In genomic region chr12:94616217-94616729, GRCh38 we compare ENCODE assay signal across 9 cellular contexts. TPM values are rescaled to one million over a fixed set of nuclear protein-coding genes. Genes with fewer than 3 reads are reported as not detected.
DNase-seq lines count a peak whose midpoint lies in the region; ATAC-seq, FAIRE-seq and TF ChIP-seq lines count a peak whose summit lies in the region.
"Had no signal": no experiment of that assay in that cellular context is flagged by ENCODE, and none has a peak within 500 bp of the region (broad histone marks: within the 10 kb centered on the region; RNA-seq: fewer than 3 reads in every experiment).

No MANE protein-coding gene starts in this region.

- H3K9ac ChIP-seq in mesendoderm (ENCODE audit: low read length): no peak overlapping the region

- H3K79me1 ChIP-seq in mesendoderm (ENCODE audit: low read length): no peaks in the 10 kb centered on the region

- H3K9me3 ChIP-seq in tibial nerve: no peaks in the 10 kb centered on the region

- H3K4me3 ChIP-seq in mesendoderm (ENCODE audit: low read length): no peak overlapping the region
- H3K4me3 ChIP-seq in tibial nerve: peak overlapping the region in 3 of 4 donors; percentile 9 to 28 (median 9)

- no CpG with 5 or more reads among the region's 11 CpGs for WGBS in mesendoderm (ENCODE audit: extremely low coverage, insufficient coverage, low lambda C conversion rate)
- 53 to 54% methylated on average over 11 of the region's 11 CpGs for WGBS in tibial nerve, 2 donors

- no peak overlapping the region for H3K23ac ChIP-seq in mesendoderm (ENCODE audit: low read length)

- H4K5ac ChIP-seq in mesendoderm (ENCODE audit: low read length): no peak overlapping the region

- no peak for TF ChIP-seq CTCF in tibial nerve (IDR thresholded peaks at IDR 0.05)

- TF ChIP-seq EP300 in tibial nerve (IDR thresholded peaks at IDR 0.05): no peak

- TF ChIP-seq POLR2A in erythroblast (IDR thresholded peaks at IDR 0.05; ENCODE audit: low read length): no peak
- no peak for TF ChIP-seq POLR2A in tibial nerve (IDR thresholded peaks at IDR 0.05)

- H3K27me3 ChIP-seq in mesendoderm (ENCODE audit: insufficient read depth, low read length, poor library complexity) (no peaks in the 10 kb centered on the region), tibial nerve (no peaks in the 10 kb centered on the region)

- H2AK5ac ChIP-seq in mesendoderm (ENCODE audit: low read length): no peak overlapping the region

- H3K79me2 ChIP-seq in mesendoderm (ENCODE audit: control insufficient read depth, insufficient read depth, low read length): no peaks in the 10 kb centered on the region

- H3K18ac ChIP-seq in mesendoderm (ENCODE audit: low read length): no peak overlapping the region

- peak overlapping the region; percentile 35 for H2BK5ac ChIP-seq in mesendoderm (ENCODE audit: low read length)

- H3K4me1 ChIP-seq in mesendoderm (ENCODE audit: control insufficient read depth, low read depth, low read length) (peaks cover 17% of the 10 kb centered on the region), tibial nerve (peaks cover 0 to 33% (median 15%) of the 10 kb centered on the region in 4 donors)

- H3K9me3 Mint-ChIP-seq in natural killer cell treated with Interleukin-12 subunit alpha and Interleukin-12 subunit beta and Interleukin-15 and Interleukin-18, amount 100 ng/mL, for 72 hours: no peaks in the 10 kb centered on the region

- peaks cover 3 to 13% of the 10 kb centered on the region in 2 donors for H3K4me1 Mint-ChIP-seq in natural killer cell treated with Interleukin-12 subunit alpha and Interleukin-12 subunit beta and Interleukin-15 and Interleukin-18, amount 100 ng/mL, for 72 hours (ENCODE audit: low read depth in 2 of 2)

- no peak overlapping the region for H3K27ac Mint-ChIP-seq in natural killer cell treated with Interleukin-12 subunit alpha and Interleukin-12 subunit beta and Interleukin-15 and Interleukin-18, amount 100 ng/mL, for 72 hours

- H3K27ac ChIP-seq in mesendoderm (ENCODE audit: low read depth, low read length) (no peak overlapping the region), tibial nerve (peak overlapping the region; percentile 25 to 78 (median 75))

- no peak overlapping the region for H3K4me3 Mint-ChIP-seq in natural killer cell treated with Interleukin-12 subunit alpha and Interleukin-12 subunit beta and Interleukin-15 and Interleukin-18, amount 100 ng/mL, for 72 hours

- H3K56ac ChIP-seq in mesendoderm (ENCODE audit: low read length): peak overlapping the region; percentile 37

- ATAC-seq in natural killer cell treated with Interleukin-12 subunit alpha and Interleukin-12 subunit beta and Interleukin-15 and Interleukin-18, amount 100 ng/mL, for 72 hours: no peak
- no peak for ATAC-seq in GM21529 (IDR thresholded peaks at IDR 0.05; ENCODE audit: unreplicated experiment)

- H3K27me3 Mint-ChIP-seq in natural killer cell treated with Interleukin-12 subunit alpha and Interleukin-12 subunit beta and Interleukin-15 and Interleukin-18, amount 100 ng/mL, for 72 hours: no peaks in the 10 kb centered on the region

- peak; percentile 85 for FAIRE-seq in RCC 7860 (lab: Jason Lieb, UNC)

- DNase-seq in RCC 7860 (ENCODE audit: low spot score): peak; percentile 85
- DNase-seq in erythroblast (lab: John Stamatoyannopoulos, UW): peak; percentile 71 to 90
- DNase-seq in mesendoderm: peak; percentile 82
- DNase-seq in tibial nerve (ENCODE audit: low spot score in 2 of 2): no peak
- no peak for DNase-seq in activated T-cell treated with anti-CD3 and anti-CD28 coated beads, Interleukin-2, amount 50 U/mL, for 1 hour
- DNase-seq in natural killer cell treated with Interleukin-12 subunit alpha and Interleukin-12 subunit beta and Interleukin-15 and Interleukin-18, amount 100 ng/mL, for 72 hours (ENCODE audit: low spot score): no peak
- DNase-seq: effector CD8-positive, alpha-beta T cell; NCI-H2107 had no signal

- no peaks in the 10 kb centered on the region for H3K36me3 Mint-ChIP-seq in natural killer cell treated with Interleukin-12 subunit alpha and Interleukin-12 subunit beta and Interleukin-15 and Interleukin-18, amount 100 ng/mL, for 72 hours

- no peak overlapping the region for H2BK120ac ChIP-seq in mesendoderm (ENCODE audit: low read depth, low read length)

- no peak overlapping the region for H3K4ac ChIP-seq in mesendoderm (ENCODE audit: low read depth, low read length)

- H4K8ac ChIP-seq in mesendoderm (ENCODE audit: low read depth, low read length): no peak overlapping the region

- no peak overlapping the region for H2BK15ac ChIP-seq in mesendoderm (replicated peaks; ENCODE audit: low read depth)

- H3K36me3 ChIP-seq in mesendoderm (ENCODE audit: control insufficient read depth, insufficient read depth, low read length): no peaks in the 10 kb centered on the region
- H3K36me3 ChIP-seq in tibial nerve: no peaks in the 10 kb centered on the region

- H3K4me2 ChIP-seq in mesendoderm (ENCODE audit: low read length): no peak overlapping the region

RNA-seq across cellular contexts. Expression of gene TMCC3, which starts 34.1 kb away (rescaled TPM):
- 0.53 TPM for polyA plus RNA-seq in mesendoderm (2013, experiment 1 of 2)
- polyA plus RNA-seq in mesendoderm (2013, experiment 2 of 2): 0.67 TPM
- 10 to 100 TPM in 3 of 4 donors, 1 to 10 TPM in 1; 9.0 to 16.1 (median 14.6) TPM for total RNA-seq in tibial nerve
- total RNA-seq in natural killer cell treated with Interleukin-12 subunit alpha and Interleukin-12 subunit beta and Interleukin-15 and Interleukin-18, amount 100 ng/mL, for 72 hours: 1 to 10 TPM; 1.8 to 3.5 TPM

Comparison
In these comparisons a context has a peak if more than half of its experiments do, and no peak if none do; other contexts are left out.
1. DNase-seq: peak in RCC 7860 (single experiment), erythroblast (2 of 2) and mesendoderm (single experiment); none in tibial nerve (0 of 2), activated T-cell treated with anti-CD3 and anti-CD28 coated beads, Interleukin-2, amount 50 U/mL, for 1 hour (single experiment) and natural killer cell treated with Interleukin-12 subunit alpha and Interleukin-12 subunit beta and Interleukin-15 and Interleukin-18, amount 100 ng/mL, for 72 hours (single experiment).